Comparison of ENCODE assay signal across 20 cellular contexts in the genomic region with DNA sequence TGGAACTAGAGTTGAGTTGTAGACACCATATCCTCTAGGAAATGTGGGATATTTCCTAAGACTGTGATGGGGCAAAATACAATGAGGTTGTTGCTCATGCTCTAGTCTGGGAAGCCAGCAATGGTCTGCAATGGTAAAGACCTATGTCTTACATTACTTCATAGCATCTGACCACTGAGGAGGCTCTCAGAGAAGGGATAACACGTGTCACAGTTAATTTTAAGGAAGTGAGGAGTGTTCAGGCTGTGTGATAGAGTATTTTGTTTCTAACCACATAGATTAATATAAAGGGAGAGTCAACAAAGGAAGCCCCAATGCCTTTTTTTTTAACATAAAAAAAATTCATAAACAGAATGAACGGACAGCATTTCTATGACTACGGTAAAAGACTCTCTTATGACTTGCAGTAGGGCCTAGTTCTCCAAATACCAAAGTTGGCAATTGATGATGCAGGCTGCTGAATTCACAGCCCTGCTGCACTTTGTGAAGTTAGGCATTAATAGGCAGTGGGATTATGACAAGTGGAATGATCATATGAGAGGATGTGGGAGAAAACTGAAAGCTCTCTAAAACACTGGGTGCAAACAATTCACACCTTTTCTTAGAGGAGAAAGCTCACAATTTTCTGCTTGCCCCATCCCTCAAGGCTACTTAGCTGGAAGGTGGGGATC. TPM values are rescaled to one million over a fixed set of nuclear protein-coding genes. Genes with fewer than 3 reads are reported as not detected.
A peak's percentile ranks its signal among the peaks of the same experiment; 100 is the strongest.
DNase-seq lines count a peak whose midpoint lies in the region; ATAC-seq and TF ChIP-seq lines count a peak whose summit lies in the region.
"Had no signal": no experiment of that assay in that cellular context is flagged by ENCODE, and none has a peak within 500 bp of the region (broad histone marks: within the 10 kb centered on the region; RNA-seq: fewer than 3 reads in every experiment).

No MANE protein-coding gene starts in this region.

- POLR2A ChIA-PET in activated CD4-positive, alpha-beta T cell treated with anti-CD3 and anti-CD28 coated beads for 36 hours (lab: Charles Lee) = no interaction called here
- POLR2A ChIA-PET in activated CD4-positive, alpha-beta memory T cell treated with anti-CD3 and anti-CD28 coated beads for 36 hours (lab: Charles Lee) = no interaction called here

- H3K9me3 Mint-ChIP-seq in activated CD4-positive, alpha-beta T cell treated with anti-CD3 and anti-CD28 coated beads for 36 hours (ENCODE audit: low read depth) = no peaks in the 10 kb centered on the region
- H3K9me3 Mint-ChIP-seq in brain (peaks cover 0 to 9% (median 0%) of the 10 kb centered on the region in 5 experiments), Calu3 (ENCODE audit: low read depth, unreplicated experiment) (no peaks in the 10 kb centered on the region)
- H3K9me3 Mint-ChIP-seq in activated CD4-positive, alpha-beta memory T cell treated with anti-CD3 and anti-CD28 coated beads for 36 hours = no peaks in the 10 kb centered on the region

- ATAC-seq in activated CD4-positive, alpha-beta T cell treated with anti-CD3 and anti-CD28 coated beads for 36 hours = no peak

- BruUV-seq in Calu3 (replicated peaks; lab: Mats Ljungman, UMichigan) = no TSS peak

- peak overlapping the region; percentile 27 for H3K27ac Mint-ChIP-seq in activated CD4-positive, alpha-beta T cell treated with anti-CD3 and anti-CD28 coated beads for 36 hours
- H3K27ac Mint-ChIP-seq in brain (peak overlapping the region in 4 of 5 experiments; percentile 59 to 84 (median 76)), Calu3 (ENCODE audit: unreplicated experiment) (no peak overlapping the region)
- H3K27ac Mint-ChIP-seq in activated CD4-positive, alpha-beta memory T cell treated with anti-CD3 and anti-CD28 coated beads for 36 hours = no peak overlapping the region

- intact Hi-C loops in activated CD4-positive, alpha-beta T cell treated with anti-CD3 and anti-CD28 coated beads for 36 hours (cut with DNase I, micrococcal nuclease) = no loop called here
- intact Hi-C loops in Calu3 (cut with micrococcal nuclease; ENCODE audit: unreplicated experiment) = no loop called here
- intact Hi-C loops in activated CD4-positive, alpha-beta memory T cell treated with anti-CD3 and anti-CD28 coated beads for 36 hours (cut with micrococcal nuclease) = no loop called here

- no peak for DNase-seq in activated CD4-positive, alpha-beta T cell treated with anti-CD3 and anti-CD28 coated beads for 36 hours
- no peak for DNase-seq in activated CD4-positive, alpha-beta T cell treated with anti-CD3 and anti-CD28 coated beads for 48 hours
- DNase-seq in NOMO-1 treated with DMSO at 0.1 percent for 48 hours (lab: John Stamatoyannopoulos, UW; ENCODE audit: unreplicated experiment) (peak; percentile 74), renal cortical epithelial cell (ENCODE audit: low read depth) (peak; percentile 63), RKO (ENCODE audit: low spot score) (no peak), Calu3 (no peak)
- DNase-seq in activated CD4-positive, alpha-beta memory T cell treated with anti-CD3 and anti-CD28 coated beads for 36 hours = no peak
- DNase-seq: activated CD8-positive, alpha-beta memory T cell treated with anti-CD3 and anti-CD28 coated beads, Interleukin-2, amount 50 U/mL, for 4 hours; adrenal gland; COR-L47; GDM1; NCI-H774; psoas muscle; WERI-Rb-1 had no signal

- no peaks in the 10 kb centered on the region for H3K27me3 Mint-ChIP-seq in activated CD4-positive, alpha-beta T cell treated with anti-CD3 and anti-CD28 coated beads for 36 hours
- H3K27me3 Mint-ChIP-seq in brain (peaks cover 5% of the 10 kb centered on the region), Calu3 (ENCODE audit: unreplicated experiment) (no peaks in the 10 kb centered on the region)
- H3K27me3 Mint-ChIP-seq in activated CD4-positive, alpha-beta memory T cell treated with anti-CD3 and anti-CD28 coated beads for 36 hours = no peaks in the 10 kb centered on the region

- peaks cover 36% of the 10 kb centered on the region for H3K36me3 Mint-ChIP-seq in activated CD4-positive, alpha-beta T cell treated with anti-CD3 and anti-CD28 coated beads for 36 hours (ENCODE audit: low read depth)
- H3K36me3 Mint-ChIP-seq in brain (peaks cover 28% of the 10 kb centered on the region), Calu3 (ENCODE audit: insufficient read depth, unreplicated experiment) (no peaks in the 10 kb centered on the region)
- H3K36me3 Mint-ChIP-seq in activated CD4-positive, alpha-beta memory T cell treated with anti-CD3 and anti-CD28 coated beads for 36 hours = peaks cover 30% of the 10 kb centered on the region

- H3K4me1 Mint-ChIP-seq in activated CD4-positive, alpha-beta T cell treated with anti-CD3 and anti-CD28 coated beads for 36 hours = no peaks in the 10 kb centered on the region
- H3K4me1 Mint-ChIP-seq in brain (peaks cover 22% of the 10 kb centered on the region), Calu3 (ENCODE audit: low read depth, unreplicated experiment) (no peaks in the 10 kb centered on the region)
- H3K4me1 Mint-ChIP-seq in activated CD4-positive, alpha-beta memory T cell treated with anti-CD3 and anti-CD28 coated beads for 36 hours (ENCODE audit: low read depth) = no peaks in the 10 kb centered on the region

- no peak overlapping the region for H3K4me3 Mint-ChIP-seq in activated CD4-positive, alpha-beta T cell treated with anti-CD3 and anti-CD28 coated beads for 36 hours
- H3K4me3 Mint-ChIP-seq in brain = no peak overlapping the region
- no peak overlapping the region for H3K4me3 Mint-ChIP-seq in Calu3 (ENCODE audit: low read depth, unreplicated experiment)
- H3K4me3 Mint-ChIP-seq in activated CD4-positive, alpha-beta memory T cell treated with anti-CD3 and anti-CD28 coated beads for 36 hours = no peak overlapping the region

- CTCF ChIA-PET in activated CD4-positive, alpha-beta T cell treated with anti-CD3 and anti-CD28 coated beads for 36 hours (lab: Charles Lee) = interaction anchor here (0.6 to 1.7 kb wide), 2 partner anchors 43 to 239 kb away, joined by 4 to 6 read pairs; no protein-coding TSS in a partner anchor
- CTCF ChIA-PET in Calu3 (lab: Charles Lee) = no interaction called here
- CTCF ChIA-PET in activated CD4-positive, alpha-beta memory T cell treated with anti-CD3 and anti-CD28 coated beads for 36 hours (lab: Charles Lee) = interaction anchor here (1.1 to 1.9 kb wide), 2 partner anchors 9 to 12 kb away, joined by 3 to 7 read pairs; no protein-coding TSS in a partner anchor

- TF ChIP-seq CTCF in brain (conservative IDR thresholded peaks at IDR 0.05) (no peak), Calu3 (IDR thresholded peaks at IDR 0.05; ENCODE audit: unreplicated experiment) (no peak)

RNA-seq across cellular contexts. Expression of a gene that starts 13.7 kb away (rescaled TPM):
- total RNA-seq in activated CD4-positive, alpha-beta T cell treated with anti-CD3 and anti-CD28 coated beads for 36 hours = under 1 TPM; 0.66 to 0.79 TPM
- 9.7 TPM for polyA plus RNA-seq in brain (ENCODE audit: insufficient read depth, low read depth, low replicate concordance)
- total RNA-seq in renal cortical epithelial cell (12.3 and 22.6 TPM in 2 replicates), Calu3 (2022) (10.4 and 10.7 TPM in 2 replicates)
- total RNA-seq in activated CD4-positive, alpha-beta memory T cell treated with anti-CD3 and anti-CD28 coated beads for 36 hours = under 1 TPM; 0.34 to 0.45 TPM
- total RNA-seq: A172, psoas muscle, vagina had no signal

RNA-seq across cellular contexts. Expression of a gene that starts 27.7 kb away (rescaled TPM):
- total RNA-seq in activated CD4-positive, alpha-beta T cell treated with anti-CD3 and anti-CD28 coated beads for 36 hours = under 1 TPM; 0.23 TPM
- not detected for polyA plus RNA-seq in brain (ENCODE audit: insufficient read depth, low read depth, low replicate concordance)
- total RNA-seq in renal cortical epithelial cell = not detected in 2 replicates
- total RNA-seq in Calu3 (2022) = not detected in 2 replicates
- not detected for total RNA-seq in activated CD4-positive, alpha-beta memory T cell treated with anti-CD3 and anti-CD28 coated beads for 36 hours
- total RNA-seq: A172, adrenal gland, epithelial cell of proximal tubule, psoas muscle, SK-MEL-5 had no signal
- polyA plus RNA-seq: adrenal gland, psoas muscle had no signal

RNA-seq across cellular contexts. Expression of a gene that starts 37.0 kb away (rescaled TPM):
- not detected for total RNA-seq in activated CD4-positive, alpha-beta T cell treated with anti-CD3 and anti-CD28 coated beads for 36 hours
- polyA plus RNA-seq in brain (ENCODE audit: insufficient read depth, low read depth, low replicate concordance) = not detected
- total RNA-seq in renal cortical epithelial cell (not detected in 2 replicates), Calu3 (2022) (not detected in 2 replicates)
- total RNA-seq in activated CD4-positive, alpha-beta memory T cell treated with anti-CD3 and anti-CD28 coated beads for 36 hours = not detected
- total RNA-seq: A172, adrenal gland, epithelial cell of proximal tubule, kidney epithelial cell, psoas muscle, SK-MEL-5 had no signal
- polyA plus RNA-seq: adrenal gland, psoas muscle had no signal

Comparison
In these comparisons a context has a peak if more than half of its experiments do, and no peak if none do; other contexts are left out.
1. DNase-seq: peak in NOMO-1 treated with DMSO at 0.1 percent for 48 hours (single experiment) and renal cortical epithelial cell (single experiment); none in activated CD4-positive, alpha-beta T cell treated with anti-CD3 and anti-CD28 coated beads for 36 hours (single experiment), activated CD4-positive, alpha-beta T cell treated with anti-CD3 and anti-CD28 coated beads for 48 hours (single experiment), RKO (single experiment), Calu3 (single experiment) and activated CD4-positive, alpha-beta memory T cell treated with anti-CD3 and anti-CD28 coated beads for 36 hours (single experiment).
2. H3K27ac Mint-ChIP-seq: peak in activated CD4-positive, alpha-beta T cell treated with anti-CD3 and anti-CD28 coated beads for 36 hours (single experiment) and brain (4 of 5); none in Calu3 (single experiment) and activated CD4-positive, alpha-beta memory T cell treated with anti-CD3 and anti-CD28 coated beads for 36 hours (single experiment).